ENCODE assay signal across 9 cellular contexts in genomic region chr12:78181544-78182162, GRCh38.
DNase-seq lines count a peak whose midpoint lies in the region; ATAC-seq and TF ChIP-seq lines count a peak whose summit lies in the region.
"Had no signal": no experiment of that assay in that cellular context is flagged by ENCODE, and none has a peak within 500 bp of the region (broad histone marks: within the 10 kb centered on the region; RNA-seq: fewer than 3 reads in every experiment).

No MANE protein-coding gene starts in this region.

- intact Hi-C loops in Right ventricle myocardium inferior (cut with DNase I) (no loop called here), heart right ventricle (cut with DNase I) (no loop called here), dorsolateral prefrontal cortex (cut with DNase I) (no loop called here), sciatic nerve (cut with DNase I) (no loop called here)

- WGBS in heart right ventricle, 2 donors, result 66 to 68% methylated on average over 3 of the region's 3 CpGs
- WGBS in upper lobe of left lung, 2 donors, result 34 to 56% methylated on average over 3 of the region's 3 CpGs

- TF ChIP-seq CTCF in heart right ventricle (IDR thresholded peaks at IDR 0.05) (peak in 1 of 9 donors; percentile 12), dorsolateral prefrontal cortex (IDR thresholded peaks at IDR 0.05 in 54 of 56, conservative IDR thresholded peaks at IDR 0.05 in 2 of 56; ENCODE audit: low read depth in 1 of 56, partially characterized antibody in 56 of 56) (peak in 52 of 56 donors; percentile 22 to 66 (median 49)), upper lobe of left lung (IDR thresholded peaks at IDR 0.05) (peak in 4 of 6 experiments; percentile 13 to 48 (median 32))

- H3K27ac ChIP-seq in heart right ventricle (no peak overlapping the region), dorsolateral prefrontal cortex (peak overlapping the region in 21 of 59 donors; percentile 1 to 69 (median 30)), upper lobe of left lung (no peak overlapping the region)

- H3K36me3 ChIP-seq in heart right ventricle (peaks cover 0 to 49% (median 0%) of the 10 kb centered on the region in 9 donors), upper lobe of left lung (peaks cover 0 to 3% (median 0%) of the 10 kb centered on the region in 4 donors)

- H3K27me3 ChIP-seq in heart right ventricle, result no peaks in the 10 kb centered on the region
- H3K27me3 ChIP-seq in dorsolateral prefrontal cortex, result no peaks in the 10 kb centered on the region
- H3K27me3 ChIP-seq in upper lobe of left lung, result no peaks in the 10 kb centered on the region

- peak; percentile 15 for DNase-seq in Right ventricle myocardium inferior (ENCODE audit: missing footprints)
- no peak for DNase-seq in heart right ventricle
- peak; percentile 52 for DNase-seq in NCI-H510A (lab: John Stamatoyannopoulos, UW)
- peak in 6 of 10 donors; percentile 17 to 64 (median 42) for DNase-seq in dorsolateral prefrontal cortex
- DNase-seq in upper lobe of left lung, result no peak
- DNase-seq in mesenteric fat pad (ENCODE audit: low spot score), result no peak
- DNase-seq in sciatic nerve (ENCODE audit: low spot score), result no peak
- DNase-seq in H4 (ENCODE audit: low spot score), result no peak
- DNase-seq: T-helper 9 cell had no signal

- H3K4me1 ChIP-seq in heart right ventricle (peaks cover 0 to 7% (median 0%) of the 10 kb centered on the region in 9 donors), upper lobe of left lung (no peaks in the 10 kb centered on the region)

- H3K4me3 ChIP-seq in heart right ventricle (no peak overlapping the region), dorsolateral prefrontal cortex (no peak overlapping the region), upper lobe of left lung (no peak overlapping the region)

- no peak for TF ChIP-seq POLR2A in upper lobe of left lung (IDR thresholded peaks at IDR 0.05)

- no peaks in the 10 kb centered on the region for H3K9me3 ChIP-seq in heart right ventricle
- no peaks in the 10 kb centered on the region for H3K9me3 ChIP-seq in upper lobe of left lung

- no peak for TF ChIP-seq EP300 in upper lobe of left lung (IDR thresholded peaks at IDR 0.05)

- ATAC-seq in Right ventricle myocardium inferior, result no peak
- no peak for ATAC-seq in heart right ventricle
- no peak for ATAC-seq in upper lobe of left lung (ENCODE audit: low FRiP score in 2 of 2)
- no peak for ATAC-seq in sciatic nerve

Comparison
In these comparisons a context has a peak if more than half of its experiments do, and no peak if none do; other contexts are left out.
1. DNase-seq: peak in Right ventricle myocardium inferior (single experiment), NCI-H510A (single experiment) and dorsolateral prefrontal cortex (6 of 10); none in heart right ventricle (0 of 2), upper lobe of left lung (0 of 2), mesenteric fat pad (single experiment), sciatic nerve (single experiment) and H4 (single experiment).